8 cellular contexts compared by ENCODE assay signal in genomic region chr4:52052475-52052780, GRCh38. TPM values are rescaled to one million over a fixed set of nuclear protein-coding genes. Genes with fewer than 3 reads are reported as not detected.
DNase-seq lines count a peak whose midpoint lies in the region; ATAC-seq and TF ChIP-seq lines count a peak whose summit lies in the region.

No MANE protein-coding gene starts in this region.

- H3K4me3 ChIP-seq in astrocyte of the cerebellum (ENCODE audit: low read depth, low read length) (peak overlapping the region; percentile 70), right lobe of liver (peak overlapping the region; percentile 45 to 65 (median 59)), transverse colon (peak overlapping the region in 2 of 4 donors; percentile 52 to 67)

- H3K36me3 ChIP-seq in right lobe of liver (no peaks in the 10 kb centered on the region), transverse colon (no peaks in the 10 kb centered on the region)

- TF ChIP-seq CTCF in astrocyte of the cerebellum (IDR thresholded peaks at IDR 0.05; ENCODE audit: low read depth, low read length, missing control alignments) (no peak), right lobe of liver (IDR thresholded peaks at IDR 0.05) (no peak), transverse colon (IDR thresholded peaks at IDR 0.05) (no peak)

- ATAC-seq in GM18858 (IDR thresholded peaks at IDR 0.05; ENCODE audit: unreplicated experiment) (peak; percentile 77), HG02763 (IDR thresholded peaks at IDR 0.05; ENCODE audit: unreplicated experiment) (peak; percentile 41), right lobe of liver (peak; percentile 52 to 74 (median 60))

- H3K4me1 ChIP-seq in right lobe of liver (peaks cover 0 to 4% (median 0%) of the 10 kb centered on the region in 4 donors), transverse colon (peaks cover 0 to 17% (median 5%) of the 10 kb centered on the region in 4 donors)

- H3K27ac ChIP-seq in right lobe of liver = peak overlapping the region in 1 of 3 donors; percentile 34
- peak overlapping the region in 2 of 4 donors; percentile 67 to 68 for H3K27ac ChIP-seq in transverse colon

- TF ChIP-seq EP300 in transverse colon (IDR thresholded peaks at IDR 0.05; ENCODE audit: low read depth) = no peak

- WGBS in right lobe of liver (ENCODE audit: insufficient coverage, low coverage, low lambda C conversion rate, missing lambda C conversion rate) = 19% methylated on average over 7 of the region's 7 CpGs
- 39 to 45% methylated on average over 7 of the region's 7 CpGs for WGBS in transverse colon (ENCODE audit: low coverage in 1 of 2), 2 donors

- in situ Hi-C loops in astrocyte of the cerebellum (cut with HindIII; ENCODE audit: low sequenced_read_pairs) = no loop called here
- in situ Hi-C loops in transverse colon (cut with MboI; ENCODE audit: low pct_ligation_motif_present in 1 of 4, low pct_unique_long_range_greater_than_20kb in 1 of 4, low sequenced_read_pairs in 3 of 4) = loop anchor here in 1 of 4 donors (25.0 kb wide), 1 partner anchor 90 kb away; no protein-coding TSS in a partner anchor

- H3K9me3 ChIP-seq in right lobe of liver (no peaks in the 10 kb centered on the region), transverse colon (no peaks in the 10 kb centered on the region)

- intact Hi-C loops in right lobe of liver (cut with DNase I) (no loop called here), transverse colon (cut with DNase I; ENCODE audit: low total_unique reads) (no loop called here)

- TF ChIP-seq POLR2A in right lobe of liver (IDR thresholded peaks at IDR 0.05) (no peak), transverse colon (IDR thresholded peaks at IDR 0.05) (no peak)

- H3K27me3 ChIP-seq in right lobe of liver (no peaks in the 10 kb centered on the region), transverse colon (peaks cover 30% of the 10 kb centered on the region)

- DNase-seq in astrocyte of the cerebellum (ENCODE audit: low read depth) = no peak
- DNase-seq in right lobe of liver = peak in 1 of 3 donors; percentile 56
- DNase-seq in transverse colon = no peak
- no peak for DNase-seq in OCI-M1 (lab: John Stamatoyannopoulos, UW)
- no peak for DNase-seq in A172 (ENCODE audit: low spot score)
- no peak for DNase-seq in SW480 (ENCODE audit: low spot score)

RNA-seq across cellular contexts. Expression of gene SPATA18, which starts 1.3 kb away (rescaled TPM):
- total RNA-seq in right lobe of liver = 1 to 10 TPM; 1.6 to 2.9 (median 2.3) TPM
- 10 to 100 TPM in 1 of 4 donors, 1 to 10 TPM in 3; 3.0 to 11.2 (median 7.9) TPM for total RNA-seq in transverse colon
- total RNA-seq in A172 (2014; rRNA removed; shearing (Covaris generic)) = not detected in 2 replicates

RNA-seq across cellular contexts. Expression of gene SGCB, which starts 14.3 kb away (rescaled TPM):
- 10 to 100 TPM in 3 of 6 experiments, 1 to 10 TPM in 3; 5.7 to 17.3 (median 8.3) TPM for total RNA-seq in right lobe of liver
- total RNA-seq in transverse colon = 10 to 100 TPM in 2 of 4 donors, 1 to 10 TPM in 2; 4.9 to 26.4 (median 15.7) TPM
- 20.5 and 30.4 TPM in 2 replicates for total RNA-seq in A172 (2014; rRNA removed; shearing (Covaris generic))

RNA-seq across cellular contexts. Expression of gene LRRC66, which starts 32.3 kb away (rescaled TPM):
- under 1 TPM; 0.05 to 0.35 (median 0.09) TPM for total RNA-seq in right lobe of liver
- 1 to 10 TPM; 4.6 to 9.2 (median 7.1) TPM for total RNA-seq in transverse colon
- 0.24 TPM in 1 of 2 replicates, not detected in the other for total RNA-seq in A172 (2014; rRNA removed; shearing (Covaris generic))
